ENCODE assay signal across 2 cellular contexts in genomic region chr21:43767498-43767979, GRCh38.
TF ChIP-seq lines count a peak whose summit lies in the region.

No MANE protein-coding gene starts in this region.

TF ChIP-seq in HCT116, 20 proteins besides CTCF, POLR2A, EP300 and RAD21:
- TF ChIP-seq MAX (IDR thresholded peaks at IDR 0.05) (no peak), JUND (IDR thresholded peaks at IDR 0.05) (no peak), ZNF274 (IDR thresholded peaks at IDR 0.05; ENCODE audit: low read depth, low read length) (no peak), SIN3A (IDR thresholded peaks at IDR 0.05; ENCODE audit: low read depth) (no peak), SRF (IDR thresholded peaks at IDR 0.05; ENCODE audit: low read depth) (no peak), POLR2AphosphoS5 (IDR thresholded peaks at IDR 0.05; ENCODE audit: low read depth, low read length) (no peak)

TF ChIP-seq in WTC11, 78 proteins besides CTCF, POLR2A, EP300 and RAD21:
- TF ChIP-seq NFYB (CRISPR knock-in tag; conservative IDR thresholded peaks at IDR 0.05; ENCODE audit: low read depth) (no peak), ZNF532 (CRISPR knock-in tag; IDR thresholded peaks at IDR 0.05; ENCODE audit: borderline replicate concordance) (no peak), ZNF416 (CRISPR knock-in tag; IDR thresholded peaks at IDR 0.05) (no peak), ZSCAN18 (CRISPR knock-in tag; IDR thresholded peaks at IDR 0.05) (no peak), GRHL2 (CRISPR knock-in tag; IDR thresholded peaks at IDR 0.05; ENCODE audit: insufficient replicate concordance, severe bottlenecking) (no peak), NR2C2 (CRISPR knock-in tag; IDR thresholded peaks at IDR 0.05) (no peak), GTF2I (CRISPR knock-in tag; conservative IDR thresholded peaks at IDR 0.05) (no peak), AFF4 (CRISPR knock-in tag; IDR thresholded peaks at IDR 0.05; ENCODE audit: borderline replicate concordance) (no peak), ZNF232 (CRISPR knock-in tag; IDR thresholded peaks at IDR 0.05) (no peak), ZBTB43 (CRISPR knock-in tag; IDR thresholded peaks at IDR 0.05) (no peak), USF2 (CRISPR knock-in tag; IDR thresholded peaks at IDR 0.05) (no peak), ATF1 (CRISPR knock-in tag; IDR thresholded peaks at IDR 0.05) (no peak), ERG (CRISPR knock-in tag; IDR thresholded peaks at IDR 0.05) (no peak)
